19 cellular contexts compared by ENCODE assay signal in the genomic region with DNA sequence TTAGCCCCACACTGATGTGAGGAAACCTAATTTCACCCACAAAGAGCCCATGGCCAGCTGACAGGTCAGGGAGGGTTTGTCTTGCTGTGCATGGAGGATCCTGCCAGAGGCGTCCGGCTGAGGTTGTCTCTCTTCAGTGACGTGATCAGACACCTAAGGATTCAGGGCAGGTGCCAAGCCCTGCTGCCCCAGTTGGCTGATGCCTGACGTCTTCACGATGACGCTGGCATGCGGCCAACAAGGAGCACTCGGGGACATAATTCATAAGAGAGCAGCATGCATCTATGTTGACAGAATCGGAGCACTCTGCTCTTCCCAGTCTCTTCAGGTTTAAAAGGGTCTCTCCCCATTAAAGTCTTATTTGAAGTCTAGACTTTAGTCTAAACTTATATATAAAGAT. TPM values are rescaled to one million over a fixed set of nuclear protein-coding genes. Genes with fewer than 3 reads are reported as not detected.
DNase-seq lines count a peak whose midpoint lies in the region; ATAC-seq, FAIRE-seq and TF ChIP-seq lines count a peak whose summit lies in the region.
"Had no signal": no experiment of that assay in that cellular context is flagged by ENCODE, and none has a peak within 500 bp of the region (broad histone marks: within the 10 kb centered on the region; RNA-seq: fewer than 3 reads in every experiment).

No MANE protein-coding gene starts in this region.

- DNase-seq in SHP77 (lab: John Stamatoyannopoulos, UW) (peak; percentile 60 to 70), SHP77 treated with DMSO at 0.1 percent for 48 hours (lab: John Stamatoyannopoulos, UW) (no peak), NCI-H2227 (lab: John Stamatoyannopoulos, UW; ENCODE audit: unreplicated experiment) (peak; percentile 59), psoas muscle (peak; percentile 49 to 87), HTR-8/SVneo (ENCODE audit: insufficient read length, low spot score) (no peak), sigmoid colon (no peak), OCI-M2 (lab: John Stamatoyannopoulos, UW; ENCODE audit: unreplicated experiment) (no peak)
- DNase-seq: activated CD4-positive, alpha-beta T cell treated with anti-CD3 and anti-CD28 coated beads for 36 hours; erythroblast; foreskin keratinocyte; HCEC 1CT; NCI-H1930; stimulated activated CD8-positive, alpha-beta memory T cell treated with anti-CD3 and anti-CD28 coated beads, Interleukin-4, amount 100 ng/mL, for 48 hours; T-helper 1 cell; upper lobe of right lung had no signal

- H3K27me3 ChIP-seq in psoas muscle (ENCODE audit: insufficient read depth in 3 of 3, low read length in 2 of 3): peaks cover 0 to 1% (median 0%) of the 10 kb centered on the region in 3 donors
- peaks cover 0 to 3% (median 0%) of the 10 kb centered on the region in 3 donors for H3K27me3 ChIP-seq in sigmoid colon
- H3K27me3 ChIP-seq: ascending aorta had no signal

- no peak for TF ChIP-seq CTCF in psoas muscle (IDR thresholded peaks at IDR 0.05)
- no peak for TF ChIP-seq CTCF in sigmoid colon (IDR thresholded peaks at IDR 0.05)

- H3K27ac ChIP-seq in psoas muscle: no peak overlapping the region
- no peak overlapping the region for H3K27ac ChIP-seq in sigmoid colon
- H3K27ac ChIP-seq: ascending aorta, foreskin keratinocyte, upper lobe of right lung had no signal

- H3K4me1 ChIP-seq in psoas muscle (peaks cover 8% of the 10 kb centered on the region), sigmoid colon (no peaks in the 10 kb centered on the region)
- H3K4me1 ChIP-seq: ascending aorta, foreskin keratinocyte, upper lobe of right lung had no signal

- H3K36me3 ChIP-seq in psoas muscle (ENCODE audit: insufficient read depth in 1 of 2, low read depth in 1 of 2) (no peaks in the 10 kb centered on the region), sigmoid colon (no peaks in the 10 kb centered on the region)
- H3K36me3 ChIP-seq: ascending aorta, upper lobe of right lung had no signal

- 10 to 20% (median 15%) methylated on average over 9 of the region's 9 CpGs for WGBS in psoas muscle, 3 donors
- 11 to 41% methylated on average over 9 of the region's 9 CpGs for WGBS in sigmoid colon, 2 donors

- no peak overlapping the region for H3K4me3 ChIP-seq in psoas muscle
- no peak overlapping the region for H3K4me3 ChIP-seq in sigmoid colon
- H3K4me3 ChIP-seq: ascending aorta, upper lobe of right lung had no signal

- no peak for TF ChIP-seq RAD21 in Ishikawa (IDR thresholded peaks at IDR 0.05; ENCODE audit: low read depth)

- ATAC-seq in psoas muscle: peak; percentile 77 to 93 (median 87)
- ATAC-seq: activated CD4-positive, alpha-beta T cell treated with anti-CD3 and anti-CD28 coated beads for 36 hours; activated naive CD4-positive, alpha-beta T cell treated with anti-CD3 and anti-CD28 coated beads, Interleukin-2, amount 50 U/mL, for 72 hours; foreskin keratinocyte; upper lobe of right lung had no signal

- no peak for FAIRE-seq in HTR-8/SVneo (lab: Jason Lieb, UNC)
- FAIRE-seq: keratinocyte had no signal

- intact Hi-C loops in psoas muscle (cut with DNase I): no loop called here
- intact Hi-C loops in sigmoid colon (cut with DNase I): no loop called here

- TF ChIP-seq EP300 in Ishikawa (IDR thresholded peaks at IDR 0.05; ENCODE audit: borderline replicate concordance): no peak
- TF ChIP-seq EP300 in sigmoid colon (IDR thresholded peaks at IDR 0.05): no peak

- H3K9me3 ChIP-seq in psoas muscle (no peaks in the 10 kb centered on the region), sigmoid colon (no peaks in the 10 kb centered on the region)
- H3K9me3 ChIP-seq: upper lobe of right lung had no signal

- no peak for TF ChIP-seq POLR2A in sigmoid colon (IDR thresholded peaks at IDR 0.05)

TF ChIP-seq in Ishikawa, 13 proteins besides CTCF, POLR2A, EP300 and RAD21:
- TF ChIP-seq FOXM1 (IDR thresholded peaks at IDR 0.05; ENCODE audit: borderline replicate concordance, low read depth) (no peak), YY1 (IDR thresholded peaks at IDR 0.05; ENCODE audit: low read depth) (no peak), TEAD4 (IDR thresholded peaks at IDR 0.05) (no peak), CEBPB (IDR thresholded peaks at IDR 0.05) (no peak), USF1 (IDR thresholded peaks at IDR 0.05) (no peak), MAX (IDR thresholded peaks at IDR 0.05) (no peak), NFIC (IDR thresholded peaks at IDR 0.05) (peak; percentile 64; the same call in 1 of the 2 replicates)

RNA-seq across cellular contexts. Expression of gene PSMB1, which starts 47.8 kb away (rescaled TPM):
- 100 to 1,000 TPM; 139 to 246 (median 194) TPM for total RNA-seq in psoas muscle
- 100 to 1,000 TPM; 280 to 367 (median 361) TPM for polyA plus RNA-seq in psoas muscle
- 100 to 1,000 TPM; 142 to 265 (median 219) TPM for total RNA-seq in sigmoid colon
- polyA plus RNA-seq in sigmoid colon: 100 to 1,000 TPM; 265 to 287 (median 271) TPM

RNA-seq across cellular contexts. Expression of gene TBP, which starts 48.9 kb away (rescaled TPM):
- 10 to 100 TPM in 1 of 4 donors, 1 to 10 TPM in 3; 6.9 to 12.0 (median 8.0) TPM for total RNA-seq in psoas muscle
- 10 to 100 TPM in 1 of 3 donors, 1 to 10 TPM in 2; 8.3 to 20.0 (median 9.6) TPM for polyA plus RNA-seq in psoas muscle
- 10 to 100 TPM; 17.1 to 31.0 (median 20.4) TPM for total RNA-seq in sigmoid colon
- polyA plus RNA-seq in sigmoid colon: 10 to 100 TPM in 1 of 3 donors, 1 to 10 TPM in 2; 6.0 to 10.3 (median 6.9) TPM

Comparison
In these comparisons a context has a peak if more than half of its experiments do, and no peak if none do; other contexts are left out.
1. DNase-seq: peak in SHP77 (2 of 2), NCI-H2227 (single experiment) and psoas muscle (2 of 2); none in SHP77 treated with DMSO at 0.1 percent for 48 hours (single experiment), HTR-8/SVneo (single experiment), sigmoid colon (single experiment) and OCI-M2 (single experiment).